In the genomic region with DNA sequence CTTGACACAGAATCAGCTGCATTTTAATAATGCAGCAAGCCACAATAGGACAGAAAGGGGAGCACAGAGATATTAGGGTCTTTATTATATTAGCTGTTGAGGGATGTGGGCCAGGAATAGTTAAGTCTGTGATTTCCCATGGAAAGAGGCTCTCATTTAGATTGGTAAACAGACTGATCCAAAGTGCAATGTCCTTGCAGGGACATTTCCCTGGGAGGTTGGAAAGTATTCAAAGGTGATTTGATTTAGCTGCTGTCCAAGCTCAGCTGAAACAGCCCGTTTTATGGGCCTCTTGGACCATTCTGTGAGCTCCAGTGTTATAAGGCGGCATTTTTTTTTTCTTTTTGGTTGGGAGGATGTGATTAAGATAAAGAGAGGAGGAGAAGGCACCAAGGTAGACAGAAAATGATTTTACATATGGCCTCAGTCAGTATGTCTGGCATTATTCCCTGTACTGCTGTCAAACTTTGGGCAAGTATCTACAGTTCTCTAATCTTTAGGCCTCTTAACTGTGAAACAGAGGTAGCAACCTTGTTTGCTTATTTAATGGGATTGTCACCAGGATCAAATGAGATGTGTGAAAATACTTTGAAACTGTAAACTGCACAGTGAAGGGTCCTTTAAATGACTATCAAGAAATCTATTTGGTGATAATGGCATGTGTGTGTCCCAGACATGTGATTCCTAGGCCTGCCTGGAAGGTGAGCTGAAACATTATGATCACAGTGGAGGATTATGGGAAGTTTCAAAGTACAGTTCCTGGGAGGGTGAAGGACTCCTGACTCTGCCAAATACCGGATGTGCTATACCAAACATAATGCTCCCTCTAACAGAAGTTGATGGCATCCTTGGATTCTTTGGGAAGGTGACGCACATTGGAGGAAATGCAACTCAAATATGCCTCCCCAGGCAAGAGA, we compare ENCODE assay signal across 29 cellular contexts.
DNase-seq lines count a peak whose midpoint lies in the region; ATAC-seq, FAIRE-seq and TF ChIP-seq lines count a peak whose summit lies in the region.
"Had no signal": no experiment of that assay in that cellular context is flagged by ENCODE, and none has a peak within 500 bp of the region (broad histone marks: within the 10 kb centered on the region; RNA-seq: fewer than 3 reads in every experiment).

No MANE protein-coding gene starts in this region.

- no peaks in the 10 kb centered on the region for H3K36me3 Mint-ChIP-seq in endodermal cell (ENCODE audit: low read depth)
- no peaks in the 10 kb centered on the region for H3K36me3 Mint-ChIP-seq in glutamatergic neuron (ENCODE audit: unreplicated experiment)
- H3K36me3 Mint-ChIP-seq: CD4-positive, alpha-beta memory T cell; natural killer cell; type B pancreatic cell had no signal

- TSS peak; percentile 39 for BruUV-seq in HepG2 (replicated peaks; lab: Mats Ljungman, UMichigan)

- peaks cover 48% of the 10 kb centered on the region for H3K4me1 Mint-ChIP-seq in endodermal cell
- peaks cover 19% of the 10 kb centered on the region for H3K4me1 Mint-ChIP-seq in glutamatergic neuron (ENCODE audit: low read depth, unreplicated experiment)
- H3K4me1 Mint-ChIP-seq: activated CD4-positive, alpha-beta T cell treated with anti-CD3 and anti-CD28 coated beads, Interleukin-2, amount 10 ng/mL, durations not matched to agents 24 days and 14 days; CD4-positive, alpha-beta memory T cell; natural killer cell had no signal

- peak in 1 of 2 experiments; percentile 22; a peak in 2 of 4 replicates for TF ChIP-seq POLR2A in HepG2 (IDR thresholded peaks at IDR 0.05; ENCODE audit: insufficient read depth in 1 of 2, low read depth in 2 of 2, low read length in 2 of 2)
- TF ChIP-seq POLR2A in transverse colon (IDR thresholded peaks at IDR 0.05): no peak

- H3K4me1 ChIP-seq in right atrium auricular region (peaks cover 0 to 43% of the 10 kb centered on the region in 2 donors), endodermal cell (ENCODE audit: control insufficient read depth, insufficient read depth, low read length) (peaks cover 12% of the 10 kb centered on the region), HepG2 (ENCODE audit: insufficient read depth, low read length) (peaks cover 84% of the 10 kb centered on the region), transverse colon (peaks cover 6 to 22% (median 16%) of the 10 kb centered on the region in 4 donors)

- H3K27ac ChIP-seq in right atrium auricular region: peak overlapping the region in 1 of 2 donors; percentile 26
- no peak overlapping the region for H3K27ac ChIP-seq in endodermal cell (ENCODE audit: low read depth, low read length)
- H3K27ac ChIP-seq in HepG2 (ENCODE audit: extremely low read length, insufficient read depth, low read length): peak overlapping the region; percentile 93
- peak overlapping the region; percentile 41 to 73 (median 54) for H3K27ac ChIP-seq in transverse colon
- H3K27ac ChIP-seq: dorsolateral prefrontal cortex, left lung, SK-N-MC had no signal

- H3K27me3 Mint-ChIP-seq in endodermal cell (ENCODE audit: insufficient read depth) (peaks cover 21% of the 10 kb centered on the region), glutamatergic neuron (ENCODE audit: unreplicated experiment) (no peaks in the 10 kb centered on the region)
- H3K27me3 Mint-ChIP-seq: type B pancreatic cell had no signal

- H4K20me1 ChIP-seq in HepG2 (ENCODE audit: insufficient read depth, low read length): no peaks in the 10 kb centered on the region

- peaks cover 66% of the 10 kb centered on the region for H3K79me2 ChIP-seq in HepG2 (ENCODE audit: insufficient read depth, low read length)

- H3K27me3 ChIP-seq in right atrium auricular region (no peaks in the 10 kb centered on the region), endodermal cell (ENCODE audit: control insufficient read depth, insufficient read depth, low read length, poor library complexity, severe bottlenecking) (peaks cover 6% of the 10 kb centered on the region), HepG2 (ENCODE audit: control insufficient read depth in 1 of 2, insufficient read depth in 2 of 2, low read length in 2 of 2) (no peaks in the 10 kb centered on the region), transverse colon (no peaks in the 10 kb centered on the region)
- H3K27me3 ChIP-seq: dorsolateral prefrontal cortex, left lung had no signal

- H3K9ac ChIP-seq in endodermal cell (ENCODE audit: extremely low read depth, low read length, poor library complexity, severe bottlenecking): no peak overlapping the region
- peak overlapping the region; percentile 65 for H3K9ac ChIP-seq in HepG2 (ENCODE audit: insufficient read depth, low read depth, low read length)

- peak in 1 of 2 experiments; percentile 76; a peak in 2 of 4 replicates for TF ChIP-seq EP300 in HepG2 (IDR thresholded peaks at IDR 0.05; ENCODE audit: low read depth in 2 of 2, low read length in 2 of 2)
- TF ChIP-seq EP300 in HepG2 (CRISPR knock-in tag; IDR thresholded peaks at IDR 0.05; ENCODE audit: borderline replicate concordance): peak; percentile 81
- no peak for TF ChIP-seq EP300 in transverse colon (IDR thresholded peaks at IDR 0.05; ENCODE audit: low read depth)

- H3K27ac Mint-ChIP-seq in endodermal cell (no peak overlapping the region), glutamatergic neuron (ENCODE audit: unreplicated experiment) (no peak overlapping the region)
- H3K27ac Mint-ChIP-seq: activated CD4-positive, alpha-beta T cell treated with anti-CD3 and anti-CD28 coated beads, Interleukin-2, amount 10 ng/mL, durations not matched to agents 24 days and 14 days; CD4-positive, alpha-beta memory T cell; natural killer cell; type B pancreatic cell had no signal

- FAIRE-seq in HepG2 (lab: Jason Lieb, UNC): peak; percentile 87
- FAIRE-seq: A204.1, endothelial cell of umbilical vein had no signal

- H3K4me3 ChIP-seq in right atrium auricular region: no peak overlapping the region
- H3K4me3 ChIP-seq in endodermal cell (ENCODE audit: low read length): peak overlapping the region; percentile 42
- peak overlapping the region in 1 of 3 experiments; percentile 42; a peak in 1 of 6 replicates for H3K4me3 ChIP-seq in HepG2 (replicated peaks in 1 of 3; ENCODE audit: insufficient read depth in 1 of 3, low read depth in 2 of 3, low read length in 3 of 3)
- H3K4me3 ChIP-seq in transverse colon: no peak overlapping the region
- H3K4me3 ChIP-seq: dorsolateral prefrontal cortex, left lung, SK-N-MC had no signal

- TF ChIP-seq CTCF in right atrium auricular region (IDR thresholded peaks at IDR 0.05) (no peak), endodermal cell (conservative IDR thresholded peaks at IDR 0.05) (no peak), HepG2 (CRISPR knock-in tag; IDR thresholded peaks at IDR 0.05) (no peak), transverse colon (IDR thresholded peaks at IDR 0.05) (no peak), glutamatergic neuron (IDR thresholded peaks at IDR 0.05; ENCODE audit: partially characterized antibody, unreplicated experiment) (no peak)

- 63 to 76% methylated on average over 2 to 4 of the region's 4 CpGs for WGBS in endodermal cell (ENCODE audit: insufficient coverage in 1 of 2, insufficient read length in 1 of 2), 2 experiments
- 0% methylated on average over 4 of the region's 4 CpGs for WGBS in HepG2 (ENCODE audit: low lambda C conversion rate)
- 49% methylated on average over 4 of the region's 4 CpGs; no CpG with 5 or more reads in 1 of the 2 donors for WGBS in transverse colon (ENCODE audit: low coverage in 1 of 2), 2 donors

- ATAC-seq in Right ventricle myocardium inferior (peak; percentile 28), HepG2 (peak; percentile 94), HG03175 (IDR thresholded peaks at IDR 0.05; ENCODE audit: unreplicated experiment) (no peak)
- ATAC-seq: activated T-cell treated with anti-CD3 and anti-CD28 coated beads, Interleukin-2, amount 50 U/mL, for 4 hours; left lung; natural killer cell had no signal

- in situ Hi-C loops in HepG2 (cut with HindIII; ENCODE audit: extremely low pct_ligation_motif_present, low pct_unique_long_range_greater_than_20kb): no loop called here
- in situ Hi-C loops in transverse colon (cut with MboI; ENCODE audit: low pct_ligation_motif_present in 1 of 4, low pct_unique_long_range_greater_than_20kb in 1 of 4, low sequenced_read_pairs in 3 of 4): no loop called here

- CTCF ChIA-PET in HepG2 (lab: Yijun Ruan, JAX; ENCODE audit: low intra/inter-chr PET ratio, low total read pairs): no interaction called here

- DNase-seq in Right ventricle myocardium inferior (ENCODE audit: missing footprints): no peak
- DNase-seq in right atrium auricular region (ENCODE audit: low spot score): no peak
- DNase-seq in endodermal cell: no peak
- DNase-seq in HepG2 (ENCODE audit: low spot score): peak; percentile 91
- no peak for DNase-seq in transverse colon
- no peak for DNase-seq in glutamatergic neuron
- no peak for DNase-seq in retina
- DNase-seq: activated CD4-positive, alpha-beta T cell treated with anti-CD3 and anti-CD28 coated beads, Interleukin-2, amount 10 ng/mL, durations not matched to agents 24 days and 14 days; activated naive CD4-positive, alpha-beta T cell; activated T-cell treated with anti-CD3 and anti-CD28 coated beads, Interleukin-2, amount 50 U/mL, for 4 hours; AML-193; amygdala; CD4-positive, alpha-beta memory T cell; central memory CD4-positive, alpha-beta T cell; dorsolateral prefrontal cortex; GOT3; KG1; left lung; midbrain; natural killer cell; NCI-H1694 treated with DMSO at 0.1 percent for 48 hours; NCI-H524 treated with DMSO at 0.1 percent for 48 hours; posterior cingulate gyrus; T-helper 2 cell had no signal

- H3K36me3 ChIP-seq in right atrium auricular region (no peaks in the 10 kb centered on the region), endodermal cell (ENCODE audit: control insufficient read depth, insufficient read depth, low read length) (no peaks in the 10 kb centered on the region), HepG2 (replicated peaks in 1 of 2; ENCODE audit: control insufficient read depth in 1 of 2, insufficient read depth in 2 of 2, low read length in 2 of 2) (no peaks in the 10 kb centered on the region), transverse colon (no peaks in the 10 kb centered on the region)
- H3K36me3 ChIP-seq: left lung had no signal

- no peaks in the 10 kb centered on the region for H3K9me3 ChIP-seq in right atrium auricular region
- no peaks in the 10 kb centered on the region for H3K9me3 ChIP-seq in endodermal cell (ENCODE audit: control insufficient read depth, low read length)
- H3K9me3 ChIP-seq in HepG2 (ENCODE audit: low read length): no peaks in the 10 kb centered on the region
- no peaks in the 10 kb centered on the region for H3K9me3 ChIP-seq in transverse colon
- H3K9me3 ChIP-seq: left lung had no signal

- intact Hi-C loops in Right ventricle myocardium inferior (cut with DNase I) (loop anchor here (5.0 to 10.0 kb wide), 2 partner anchors 59 to 153 kb away; no protein-coding TSS in a partner anchor), HepG2 (cut with micrococcal nuclease; ENCODE audit: unreplicated experiment) (loop anchor here (1.0 to 5.0 kb wide), 4 partner anchors 14 to 106 kb away; no protein-coding TSS in a partner anchor), transverse colon (cut with DNase I; ENCODE audit: low total_unique reads) (no loop called here)

- peak overlapping the region; percentile 72 for H3K4me2 ChIP-seq in HepG2 (ENCODE audit: low read depth, low read length)

- POLR2A ChIA-PET in HepG2 (lab: Yijun Ruan, JAX): interaction anchor here (1.1 to 3.6 kb wide), 12 partner anchors 9 to 120 kb away, joined by 3 to 41 read pairs (median 6); a partner anchor contains a TSS

- H3K4me3 Mint-ChIP-seq in endodermal cell (no peak overlapping the region), glutamatergic neuron (ENCODE audit: unreplicated experiment) (no peak overlapping the region)
- H3K4me3 Mint-ChIP-seq: activated CD4-positive, alpha-beta T cell treated with anti-CD3 and anti-CD28 coated beads, Interleukin-2, amount 10 ng/mL, durations not matched to agents 24 days and 14 days; activated T-cell treated with anti-CD3 and anti-CD28 coated beads, Interleukin-2, amount 50 U/mL, for 4 hours; CD4-positive, alpha-beta memory T cell; natural killer cell; type B pancreatic cell had no signal

- H3K9me3 Mint-ChIP-seq in endodermal cell: no peaks in the 10 kb centered on the region
- H3K9me3 Mint-ChIP-seq in glutamatergic neuron (ENCODE audit: unreplicated experiment): peaks cover 3% of the 10 kb centered on the region
- H3K9me3 Mint-ChIP-seq: activated CD4-positive, alpha-beta T cell treated with anti-CD3 and anti-CD28 coated beads, Interleukin-2, amount 10 ng/mL, durations not matched to agents 24 days and 14 days; activated T-cell treated with anti-CD3 and anti-CD28 coated beads, Interleukin-2, amount 50 U/mL, for 4 hours; CD4-positive, alpha-beta memory T cell; natural killer cell; type B pancreatic cell had no signal

- H2AFZ ChIP-seq in HepG2 (ENCODE audit: low read length): no peak overlapping the region

- TF ChIP-seq RAD21 in HepG2 (CRISPR knock-in tag; IDR thresholded peaks at IDR 0.05): no peak
